Comparison of ENCODE assay signal across 20 cellular contexts in the genomic region with DNA sequence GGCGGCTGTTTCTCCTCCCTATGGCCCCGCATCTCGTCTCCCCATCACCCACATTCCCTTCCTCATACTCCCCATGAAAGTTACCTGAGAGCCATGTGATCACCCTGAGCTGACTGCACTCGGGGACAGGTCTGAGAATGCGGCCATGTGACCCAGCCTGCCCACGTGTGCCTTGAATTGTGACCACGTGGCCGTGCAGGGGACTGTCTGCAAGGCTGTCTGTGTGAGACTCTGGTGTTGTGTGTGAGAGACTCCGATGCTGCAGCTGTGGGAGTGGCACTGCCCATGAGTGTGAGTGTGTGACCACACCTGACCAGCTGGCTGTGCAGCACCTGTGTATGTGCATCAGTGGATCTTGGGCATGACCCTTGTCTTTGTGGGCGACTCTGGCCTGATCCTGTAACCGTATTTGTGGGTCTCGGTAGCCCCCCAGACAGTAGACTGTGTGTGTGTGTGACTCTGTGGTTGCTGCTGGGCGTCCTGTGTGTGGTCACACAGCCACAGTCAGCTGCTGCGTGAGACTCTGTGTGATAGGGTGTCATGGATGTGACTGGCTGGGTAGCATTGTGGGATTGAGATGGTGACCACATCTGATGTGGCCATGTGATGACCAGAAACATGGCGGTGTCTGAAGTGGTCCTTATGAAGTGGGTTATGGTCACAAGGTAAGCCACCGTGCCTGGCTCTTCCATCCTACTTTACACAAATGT. TPM values are rescaled to one million over a fixed set of nuclear protein-coding genes. Genes with fewer than 3 reads are reported as not detected.
DNase-seq lines count a peak whose midpoint lies in the region; ATAC-seq, FAIRE-seq and TF ChIP-seq lines count a peak whose summit lies in the region.
"Had no signal": no experiment of that assay in that cellular context is flagged by ENCODE, and none has a peak within 500 bp of the region (broad histone marks: within the 10 kb centered on the region; RNA-seq: fewer than 3 reads in every experiment).

No MANE protein-coding gene starts in this region.

- SMC1A ChIA-PET in GM12878 (lab: Charles Lee; ENCODE audit: uncharacterized antibody, unreplicated experiment), result no interaction called here

- no peak overlapping the region for H3K4me2 ChIP-seq in HepG2 (ENCODE audit: low read depth, low read length)
- no peak overlapping the region for H3K4me2 ChIP-seq in GM12878 (ENCODE audit: control insufficient read depth, insufficient read depth)
- H3K4me2 ChIP-seq: A549, GM23338 had no signal

- H3K36me3 ChIP-seq in HepG2 (replicated peaks in 1 of 2; ENCODE audit: control insufficient read depth in 1 of 2, insufficient read depth in 2 of 2, low read length in 2 of 2) (peaks cover 38 to 59% of the 10 kb centered on the region in 2 experiments), right lobe of liver (peaks cover 0 to 40% (median 17%) of the 10 kb centered on the region in 4 donors), GM12878 (ENCODE audit: control insufficient read depth in 2 of 2, insufficient read depth in 2 of 2, low read length in 1 of 2) (no peaks in the 10 kb centered on the region), stomach (peaks cover 18 to 94% (median 87%) of the 10 kb centered on the region in 4 donors)

- no peak overlapping the region for H3K4me3 Mint-ChIP-seq in immature natural killer cell
- H3K4me3 Mint-ChIP-seq in progenitor cell of endocrine pancreas (ENCODE audit: low read depth), result no peak overlapping the region
- H3K4me3 Mint-ChIP-seq: CD4-positive, alpha-beta T cell; GM23338; HFFc6 had no signal

- POLR2A ChIA-PET in HepG2 (lab: Yijun Ruan, JAX), result no interaction called here
- POLR2A ChIA-PET in GM12878 (lab: Charles Lee), result interaction anchor here (0.9 to 1.6 kb wide), 2 partner anchors 13 to 59 kb away, joined by 3 to 4 read pairs; no protein-coding TSS in a partner anchor

- no peak for ATAC-seq in HepG2
- no peak for ATAC-seq in right lobe of liver
- ATAC-seq in GM12878, result peak; percentile 30; the same call in 1 of the 3 replicates
- ATAC-seq: A549, GM23338, HCT116 had no signal

- no peak overlapping the region for H2AFZ ChIP-seq in HepG2 (ENCODE audit: low read length)
- no peak overlapping the region for H2AFZ ChIP-seq in GM12878 (ENCODE audit: control insufficient read depth, low read depth, low read length)
- H2AFZ ChIP-seq: GM23338 had no signal

- WGBS in HepG2 (ENCODE audit: low lambda C conversion rate), result 95% methylated on average over 9 of the region's 16 CpGs
- WGBS in right lobe of liver (ENCODE audit: insufficient coverage, low coverage, low lambda C conversion rate, missing lambda C conversion rate), result 92% methylated on average over 5 of the region's 16 CpGs
- 22% methylated on average over 15 of the region's 16 CpGs for WGBS in GM12878 (ENCODE audit: insufficient coverage, insufficient replicate concordance, low lambda C conversion rate, missing lambda C conversion rate)
- WGBS in stomach, 5 donors, result 85 to 93% (median 88%) methylated on average over 7 to 16 of the region's 16 CpGs

- CTCF ChIA-PET in HepG2 (lab: Yijun Ruan, JAX; ENCODE audit: low intra/inter-chr PET ratio, low total read pairs) (no interaction called here), GM12878 (lab: Yijun Ruan, JAX) (no interaction called here)

- H3K9me3 ChIP-seq in HepG2 (ENCODE audit: low read length) (no peaks in the 10 kb centered on the region), right lobe of liver (no peaks in the 10 kb centered on the region), GM12878 (replicated peaks; ENCODE audit: control insufficient read depth, insufficient read depth, low read length) (no peaks in the 10 kb centered on the region), stomach (no peaks in the 10 kb centered on the region)
- H3K9me3 ChIP-seq: A549 had no signal

- no peak for TF ChIP-seq POLR2A in HepG2 (IDR thresholded peaks at IDR 0.05; ENCODE audit: insufficient read depth in 1 of 2, low read depth in 2 of 2, low read length in 2 of 2)
- no peak for TF ChIP-seq POLR2A in right lobe of liver (IDR thresholded peaks at IDR 0.05)
- no peak for TF ChIP-seq POLR2A in GM12878 (IDR thresholded peaks at IDR 0.05; ENCODE audit: low read depth, low read length)
- TF ChIP-seq POLR2A in stomach (IDR thresholded peaks at IDR 0.05), result no peak

- TF ChIP-seq RAD21 in HepG2 (CRISPR knock-in tag; IDR thresholded peaks at IDR 0.05) (no peak), GM12878 (IDR thresholded peaks at IDR 0.05; ENCODE audit: insufficient read depth, low read depth, low read length) (no peak)

- TF ChIP-seq CTCF in HepG2 (CRISPR knock-in tag; IDR thresholded peaks at IDR 0.05) (no peak), right lobe of liver (IDR thresholded peaks at IDR 0.05) (no peak), GM12878 (IDR thresholded peaks at IDR 0.05 in 2 of 3, conservative IDR thresholded peaks at IDR 0.05 in 1 of 3; ENCODE audit: control insufficient read depth in 2 of 3, extremely low read depth in 1 of 3, insufficient read depth in 1 of 3, low read depth in 3 of 3, low read length in 3 of 3) (no peak), progenitor cell of endocrine pancreas (IDR thresholded peaks at IDR 0.05; ENCODE audit: unreplicated experiment) (no peak), stomach (IDR thresholded peaks at IDR 0.05) (no peak)

- H3K4me1 Mint-ChIP-seq in immature natural killer cell (no peaks in the 10 kb centered on the region), progenitor cell of endocrine pancreas (ENCODE audit: low read depth) (peaks cover 3% of the 10 kb centered on the region)
- H3K4me1 Mint-ChIP-seq: GM23338 had no signal

- peaks cover 0 to 10% (median 5%) of the 10 kb centered on the region in 3 donors for H3K27me3 Mint-ChIP-seq in immature natural killer cell (ENCODE audit: low read depth in 3 of 3)
- H3K27me3 Mint-ChIP-seq in progenitor cell of endocrine pancreas, result no peaks in the 10 kb centered on the region
- H3K27me3 Mint-ChIP-seq: CD4-positive, alpha-beta T cell had no signal

- peak overlapping the region in 1 of 6 donors; percentile 20 for H3K27ac Mint-ChIP-seq in immature natural killer cell
- peak overlapping the region; percentile 76 for H3K27ac Mint-ChIP-seq in progenitor cell of endocrine pancreas
- H3K27ac Mint-ChIP-seq: CD4-positive, alpha-beta T cell; GM23338; HFFc6 had no signal

- no peak for DNase-seq in HepG2 (ENCODE audit: low spot score)
- DNase-seq in right lobe of liver, result no peak
- DNase-seq in GM12878 (ENCODE audit: low read depth, low spot score), result no peak
- DNase-seq in immature natural killer cell, result peak; percentile 3 to 38 (median 11)
- no peak for DNase-seq in progenitor cell of endocrine pancreas (ENCODE audit: low spot score, unreplicated experiment)
- DNase-seq in NCI-H1092 treated with DMSO at 0.1 percent for 48 hours (lab: John Stamatoyannopoulos, UW), result no peak
- no peak for DNase-seq in stomach
- DNase-seq in RCC 7860 (ENCODE audit: low spot score), result no peak
- DNase-seq: AML-193; CD4-positive, alpha-beta T cell; DMS153; DMS79; GDM1; H7; HFFc6 had no signal

- intact Hi-C loops in HepG2 (cut with micrococcal nuclease; ENCODE audit: unreplicated experiment), result no loop called here
- intact Hi-C loops in right lobe of liver (cut with DNase I), result no loop called here
- intact Hi-C loops in GM12878 (cut with micrococcal nuclease; ENCODE audit: unreplicated experiment), result no loop called here
- intact Hi-C loops in stomach (cut with DNase I; ENCODE audit: low total_unique reads), result no loop called here

- H3K36me3 Mint-ChIP-seq in immature natural killer cell (no peaks in the 10 kb centered on the region), progenitor cell of endocrine pancreas (ENCODE audit: insufficient read depth) (peaks cover 21% of the 10 kb centered on the region)

- H3K4me3 ChIP-seq in HepG2 (replicated peaks in 1 of 3; ENCODE audit: insufficient read depth in 1 of 3, low read depth in 2 of 3, low read length in 3 of 3), result no peak overlapping the region
- no peak overlapping the region for H3K4me3 ChIP-seq in right lobe of liver
- H3K4me3 ChIP-seq in GM12878, result no peak overlapping the region
- no peak overlapping the region for H3K4me3 ChIP-seq in stomach
- H3K4me3 ChIP-seq: A549, GM23338 had no signal

- TF ChIP-seq EP300 in HepG2 (IDR thresholded peaks at IDR 0.05; ENCODE audit: low read depth in 2 of 2, low read length in 2 of 2) (no peak), HepG2 (CRISPR knock-in tag; IDR thresholded peaks at IDR 0.05; ENCODE audit: borderline replicate concordance) (no peak), GM12878 (IDR thresholded peaks at IDR 0.05; ENCODE audit: borderline replicate concordance in 1 of 2, control insufficient read depth in 1 of 2, low read depth in 2 of 2, low read length in 2 of 2) (no peak), stomach (IDR thresholded peaks at IDR 0.05) (no peak)

- H4K20me1 ChIP-seq in HepG2 (ENCODE audit: insufficient read depth, low read length) (peaks cover 5% of the 10 kb centered on the region; the same call in 1 of the 2 replicates), GM12878 (ENCODE audit: control insufficient read depth, insufficient read depth) (no peaks in the 10 kb centered on the region)

- H3K79me2 ChIP-seq in HepG2 (ENCODE audit: insufficient read depth, low read length) (no peaks in the 10 kb centered on the region), GM12878 (ENCODE audit: control insufficient read depth, insufficient read depth, low read length) (no peaks in the 10 kb centered on the region)

- H3K27me3 ChIP-seq in HepG2 (ENCODE audit: control insufficient read depth in 1 of 2, insufficient read depth in 2 of 2, low read length in 2 of 2) (no peaks in the 10 kb centered on the region), right lobe of liver (no peaks in the 10 kb centered on the region), GM12878 (replicated peaks in 1 of 2; ENCODE audit: control insufficient read depth in 2 of 2, insufficient read depth in 2 of 2, low read length in 1 of 2) (no peaks in the 10 kb centered on the region; a peak in 1 of 4 replicates), stomach (no peaks in the 10 kb centered on the region)

- H3K9ac ChIP-seq in HepG2 (ENCODE audit: insufficient read depth, low read depth, low read length) (no peak overlapping the region), GM12878 (ENCODE audit: control insufficient read depth, insufficient read depth, low read length) (no peak overlapping the region)

- RAD21 ChIA-PET in GM12878 (lab: Charles Lee; ENCODE audit: unreplicated experiment), result interaction anchor here (0.8 kb wide), 1 partner anchor 170 kb away, joined by 3 read pairs; no protein-coding TSS in a partner anchor

- no peak overlapping the region for H3K27ac ChIP-seq in HepG2 (ENCODE audit: extremely low read length, insufficient read depth, low read length)
- H3K27ac ChIP-seq in right lobe of liver, result no peak overlapping the region
- no peak overlapping the region for H3K27ac ChIP-seq in GM12878 (ENCODE audit: control insufficient read depth, insufficient read depth)
- no peak overlapping the region for H3K27ac ChIP-seq in stomach
- H3K27ac ChIP-seq: 22Rv1, A549, C4-2B had no signal

- FAIRE-seq in HepG2 (lab: Jason Lieb, UNC) (no peak), GM12878 (lab: Jason Lieb, UNC) (no peak), RCC 7860 (lab: Jason Lieb, UNC) (no peak)
- FAIRE-seq: A549 had no signal

- H3K9me3 Mint-ChIP-seq in immature natural killer cell (no peaks in the 10 kb centered on the region), progenitor cell of endocrine pancreas (ENCODE audit: low read depth) (no peaks in the 10 kb centered on the region)
- H3K9me3 Mint-ChIP-seq: CD4-positive, alpha-beta T cell; GM23338; HFFc6 had no signal

- in situ Hi-C loops in HepG2 (cut with HindIII; ENCODE audit: extremely low pct_ligation_motif_present, low pct_unique_long_range_greater_than_20kb) (no loop called here), GM12878 (cut with MboI) (no loop called here)

- BruUV-seq in HepG2 (replicated peaks; lab: Mats Ljungman, UMichigan) (no TSS peak), GM12878 (replicated peaks; lab: Mats Ljungman, UMichigan) (no TSS peak)

- H3K4me1 ChIP-seq in HepG2 (ENCODE audit: insufficient read depth, low read length), result no peaks in the 10 kb centered on the region
- no peaks in the 10 kb centered on the region for H3K4me1 ChIP-seq in right lobe of liver
- H3K4me1 ChIP-seq in GM12878 (ENCODE audit: control insufficient read depth, insufficient read depth, low read length), result no peaks in the 10 kb centered on the region
- H3K4me1 ChIP-seq in stomach, result no peaks in the 10 kb centered on the region
- H3K4me1 ChIP-seq: A549 had no signal

RNA-seq across cellular contexts. Expression of gene KDM4A, which starts 56.8 kb away (rescaled TPM):
- total RNA-seq in HepG2 (2016; rRNA removed; fragmentation: Illumina TruSeq; extraction: Trizol) (20.9 and 27.4 TPM in 2 replicates), right lobe of liver (10 to 100 TPM; 12.7 to 22.5 (median 17.6) TPM), GM12878 (2014; rRNA removed) (14.7 and 15.4 TPM in 2 replicates), GM12878 (2014; rRNA removed; fragmentation: Illumina TruSeq; extraction: Trizol) (15.6 and 16.6 TPM in 2 replicates), GM12878 (2021) (26.1 and 27.4 TPM in 2 replicates), progenitor cell of endocrine pancreas (110 TPM in 2 replicates), stomach (10 to 100 TPM; 20.5 to 64.3 (median 42.0) TPM)
- total RNA-seq in HepG2 (2016; cell fraction: cytosol; rRNA removed; fragmentation: Illumina TruSeq; extraction: Trizol; ENCODE audit: low read depth), result 2.7 and 3.3 TPM in 2 replicates
- 21.8 and 25.6 TPM in 2 replicates for total RNA-seq in HepG2 (2016; cell fraction: insoluble cytoplasmic fraction; rRNA removed; fragmentation: Illumina TruSeq; extraction: Trizol)
- total RNA-seq in HepG2 (2016; cell fraction: membrane; rRNA removed; fragmentation: Illumina TruSeq; extraction: Trizol), result 7.4 and 7.7 TPM in 2 replicates
- total RNA-seq in HepG2 (2016; cell fraction: nucleus; rRNA removed; fragmentation: Illumina TruSeq; extraction: Trizol), result 17.4 and 18.8 TPM in 2 replicates
- polyA plus RNA-seq in HepG2 (2011; rRNA removed) (8.7 and 9.7 TPM in 2 replicates), GM12878 (2011; rRNA removed) (16.0 and 19.2 TPM in 2 replicates), GM12878 (2014; fragmentation: Illumina TruSeq; extraction: Trizol) (22.3 and 23.2 TPM in 2 replicates), GM12878 (2014; fragmentation: Nextera tagmentation; extraction: Ambion mirVana) (1 to 10 TPM; 3.7 to 5.5 TPM), GM12878 (2014; rRNA removed) (15.4 and 15.6 TPM in 2 replicates), GM12878 (2016; fragmentation: Nextera tagmentation; extraction: Ambion mirVana) (10 to 100 TPM; 16.1 to 18.9 TPM), immature natural killer cell (10 to 100 TPM in 1 of 3 donors, 1 to 10 TPM in 2; 2.1 to 14.1 (median 6.7) TPM), stomach (1 to 10 TPM; 6.9 to 9.8 (median 8.9) TPM)
- 5.2 and 7.2 TPM in 2 replicates for polyA plus RNA-seq in HepG2 (2011; cell fraction: cytosol; rRNA removed)
- polyA plus RNA-seq in HepG2 (2011; cell fraction: nucleus; rRNA removed), result 7.6 and 9.7 TPM in 2 replicates
- 8.7 and 12.1 TPM in 2 replicates for polyA plus RNA-seq in HepG2 (2012)
- polyA plus RNA-seq in HepG2 (2016; cell fraction: cytosol; fragmentation: Illumina TruSeq; extraction: Trizol; ENCODE audit: low read depth), result 0.76 and 0.90 TPM in 2 replicates
- 15.7 and 20.7 TPM in 2 replicates for polyA plus RNA-seq in HepG2 (2016; cell fraction: insoluble cytoplasmic fraction; fragmentation: Illumina TruSeq; extraction: Trizol; ENCODE audit: low read depth)
- 2.3 and 2.4 TPM in 2 replicates for polyA plus RNA-seq in HepG2 (2016; cell fraction: membrane; fragmentation: Illumina TruSeq; extraction: Trizol; ENCODE audit: low read depth)
- polyA plus RNA-seq in HepG2 (2016; cell fraction: nucleus; fragmentation: Illumina TruSeq; extraction: Trizol; ENCODE audit: insufficient read depth, low read depth), result 15.9 and 19.8 TPM in 2 replicates
- polyA minus RNA-seq in HepG2 (2011; rRNA and poly(A)+ RNA removed; ENCODE audit: low replicate concordance), result 12.2 and 36.0 TPM in 2 replicates
- 5.9 and 8.2 TPM in 2 replicates for polyA minus RNA-seq in HepG2 (2011; cell fraction: cytosol; rRNA and poly(A)+ RNA removed)
- polyA minus RNA-seq in HepG2 (2011; cell fraction: nucleus; rRNA and poly(A)+ RNA removed), result 22.1 and 29.7 TPM in 2 replicates
- total RNA-seq in GM12878 (2013; cell fraction: nucleolus; rRNA removed), result 67.5 and 69.5 TPM in 2 replicates
- polyA plus RNA-seq in GM12878 (2011; ENCODE audit: low read depth), result 12.1 TPM
- 14.7 and 17.4 TPM in 2 replicates for polyA plus RNA-seq in GM12878 (2011; cell fraction: cytosol; rRNA removed)
- 18.0 and 22.6 TPM in 2 replicates for polyA plus RNA-seq in GM12878 (2011; cell fraction: nucleus; rRNA removed)
- 14.2 and 17.3 TPM in 2 replicates for polyA plus RNA-seq in GM12878 (2012)
- polyA minus RNA-seq in GM12878 (2011; rRNA and poly(A)+ RNA removed), result 20.9 and 36.7 TPM in 2 replicates
- polyA minus RNA-seq in GM12878 (2011; cell fraction: cytosol; rRNA and poly(A)+ RNA removed), result 7.2 and 12.6 TPM in 2 replicates
- 13.7 and 21.6 TPM in 2 replicates for polyA minus RNA-seq in GM12878 (2011; cell fraction: nucleus; rRNA and poly(A)+ RNA removed)

Comparison
In these comparisons a context has a peak if more than half of its experiments do, and no peak if none do; other contexts are left out.
1. DNase-seq: peak in immature natural killer cell (3 of 3); none in HepG2 (single experiment), right lobe of liver (0 of 3), GM12878 (single experiment), progenitor cell of endocrine pancreas (single experiment), NCI-H1092 treated with DMSO at 0.1 percent for 48 hours (single experiment), stomach (single experiment) and RCC 7860 (single experiment).
2. Of the 75 proteins assayed by ChIP-seq in both HepG2 and GM12878: peak only in HepG2: none; only in GM12878: ATF3, MAX, RAD51 and USF2; in both: none; in neither: 71.